8 cellular contexts compared by ENCODE assay signal in the genomic region with DNA sequence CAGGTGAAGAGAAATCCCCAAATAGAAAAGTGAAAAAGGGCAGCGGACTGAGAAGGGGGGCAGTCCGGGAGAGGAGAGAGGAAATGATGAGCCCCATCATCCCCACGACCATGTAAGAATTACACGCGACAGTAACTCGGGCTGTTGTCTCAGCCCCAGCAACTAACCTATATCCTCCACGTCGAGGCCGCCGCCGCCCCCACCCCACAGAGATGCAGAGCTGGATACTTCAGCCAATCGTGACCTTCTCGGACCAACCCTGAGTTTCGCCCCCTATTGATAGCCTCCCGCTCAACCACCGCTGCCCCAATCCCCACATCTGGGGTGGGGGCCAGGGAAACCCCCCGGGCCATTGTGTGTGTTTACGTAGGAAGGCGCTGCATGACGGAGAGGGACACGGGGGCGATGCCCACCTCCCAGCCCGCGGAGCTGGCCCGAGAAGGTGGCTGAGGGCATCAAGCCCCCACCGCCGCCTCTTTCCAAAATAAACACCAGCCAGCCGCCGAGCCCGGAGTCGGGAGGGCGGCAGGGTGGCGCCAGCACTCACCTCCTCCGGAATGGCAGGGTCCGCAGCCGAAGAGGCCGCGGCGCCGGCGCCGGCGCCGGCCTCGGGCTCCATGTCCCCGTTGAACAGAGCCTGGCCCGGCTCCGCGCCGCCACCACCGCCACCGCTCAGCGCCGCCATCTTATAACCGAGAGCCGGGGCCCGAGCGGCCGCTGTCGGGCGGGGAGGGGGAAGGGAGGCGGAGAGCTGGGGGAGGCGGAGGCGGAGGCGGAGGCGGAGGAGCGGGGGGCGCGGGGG. TPM values are rescaled to one million over a fixed set of nuclear protein-coding genes. Genes with fewer than 3 reads are reported as not detected.
DNase-seq lines count a peak whose midpoint lies in the region; ATAC-seq and TF ChIP-seq lines count a peak whose summit lies in the region.

No MANE protein-coding gene starts in this region.

- TF ChIP-seq CTCF in chondrocyte (IDR thresholded peaks at IDR 0.05): peak; percentile 77

- no peaks in the 10 kb centered on the region for H3K27me3 Mint-ChIP-seq in chondrocyte (ENCODE audit: low read depth)

- ATAC-seq in GM18861 (IDR thresholded peaks at IDR 0.05; ENCODE audit: unreplicated experiment) (peak; percentile 74), HG03066 (IDR thresholded peaks at IDR 0.05; ENCODE audit: low read depth, unreplicated experiment) (peak; percentile 80), left colon (peak; percentile 85)

- H3K4me3 Mint-ChIP-seq in chondrocyte (ENCODE audit: unreplicated experiment): no peak overlapping the region

- peak overlapping the region; percentile 63 for H3K27ac Mint-ChIP-seq in chondrocyte (ENCODE audit: unreplicated experiment)

- DNase-seq in AG08396 (ENCODE audit: low spot score) (peak; percentile 64), NCI-H2227 (lab: John Stamatoyannopoulos, UW; ENCODE audit: unreplicated experiment) (peak; percentile 87), chondrocyte (ENCODE audit: low spot score) (peak; percentile 87), left colon (peak; percentile 72 to 83)
- peak; percentile 55 for DNase-seq in activated CD4-positive, alpha-beta T cell treated with anti-CD3 and anti-CD28 coated beads for 1 hour
- peak; percentile 64 for DNase-seq in stimulated activated CD4-positive, alpha-beta T cell treated with anti-CD3 and anti-CD28 coated beads, Interleukin-1b, Interleukin-23, amount 100 ng/mL, for 48 hours

- H3K4me1 Mint-ChIP-seq in chondrocyte (ENCODE audit: low read depth): peaks cover 6% of the 10 kb centered on the region

- H3K9me3 Mint-ChIP-seq in chondrocyte (ENCODE audit: low read depth): no peaks in the 10 kb centered on the region

- intact Hi-C loops in left colon (cut with DNase I, micrococcal nuclease): no loop called here

- H3K36me3 Mint-ChIP-seq in chondrocyte (ENCODE audit: low read depth): no peaks in the 10 kb centered on the region

RNA-seq across cellular contexts. Expression of a gene that starts 0.5 kb away (rescaled TPM):
- total RNA-seq in chondrocyte (19.8 to 24.7 TPM (median 20.9 TPM) in 3 replicates), left colon (10 to 100 TPM; 26.5 to 26.7 TPM)

Comparison
In these comparisons a context has a peak if more than half of its experiments do, and no peak if none do; other contexts are left out.
1. Peak in every context shown above with its lines: DNase-seq and ATAC-seq.